In genomic region chr17:1111599-1112443, GRCh38 we compare ENCODE assay signal across 8 cellular contexts.
DNase-seq lines count a peak whose midpoint lies in the region; ATAC-seq, FAIRE-seq and TF ChIP-seq lines count a peak whose summit lies in the region.

No MANE protein-coding gene starts in this region.

- H3K4me1 Mint-ChIP-seq in T-helper 1 cell treated with Interleukin-12 subunit alpha and Interleukin-12 subunit beta and Interleukin-4 antibody, amounts not matched to agents 30 μg/mL and 1 μg/mL, for 36 hours (ENCODE audit: low read depth), result peaks cover 44% of the 10 kb centered on the region
- H3K4me1 Mint-ChIP-seq in T-helper 17 cell (peaks cover 40% of the 10 kb centered on the region), immature natural killer cell (peaks cover 58 to 68% of the 10 kb centered on the region in 2 donors)

- H3K36me3 Mint-ChIP-seq in T-helper 1 cell treated with Interleukin-12 subunit alpha and Interleukin-12 subunit beta and Interleukin-4 antibody, amounts not matched to agents 30 μg/mL and 1 μg/mL, for 36 hours (ENCODE audit: low read depth), result peaks cover 2% of the 10 kb centered on the region
- H3K36me3 Mint-ChIP-seq in T-helper 17 cell (ENCODE audit: low read depth) (no peaks in the 10 kb centered on the region), immature natural killer cell (no peaks in the 10 kb centered on the region)

- TF ChIP-seq EP300 in suprapubic skin (IDR thresholded peaks at IDR 0.05), result no peak

- ATAC-seq in T-helper 17 cell (no peak), GM21515 (IDR thresholded peaks at IDR 0.05; ENCODE audit: unreplicated experiment) (no peak)

- no peaks in the 10 kb centered on the region for H3K27me3 Mint-ChIP-seq in T-helper 1 cell treated with Interleukin-12 subunit alpha and Interleukin-12 subunit beta and Interleukin-4 antibody, amounts not matched to agents 30 μg/mL and 1 μg/mL, for 36 hours (ENCODE audit: low read depth)
- H3K27me3 Mint-ChIP-seq in T-helper 17 cell (no peaks in the 10 kb centered on the region), immature natural killer cell (ENCODE audit: low read depth in 3 of 3) (peaks cover 0 to 13% (median 2%) of the 10 kb centered on the region in 3 donors)

- FAIRE-seq in D721Med (lab: Jason Lieb, UNC), result no peak

- H3K27ac ChIP-seq in suprapubic skin, result peak overlapping the region; percentile 94

- H3K36me3 ChIP-seq in suprapubic skin, result no peaks in the 10 kb centered on the region

- WGBS in suprapubic skin, result 82% methylated on average over 22 of the region's 22 CpGs

- no peak for DNase-seq in T-helper 1 cell
- no peak for DNase-seq in T-helper 17 cell
- no peak for DNase-seq in immature natural killer cell
- no peak for DNase-seq in suprapubic skin (ENCODE audit: low spot score in 2 of 2)
- no peak for DNase-seq in D721Med (ENCODE audit: insufficient read length, low spot score)
- no peak for DNase-seq in erythroblast (lab: John Stamatoyannopoulos, UW)

- peaks cover 67% of the 10 kb centered on the region for H3K4me1 ChIP-seq in suprapubic skin

- H3K9me3 ChIP-seq in T-helper 17 cell (ENCODE audit: control insufficient read depth, low read length, poor library complexity, severe bottlenecking), result no peaks in the 10 kb centered on the region
- no peaks in the 10 kb centered on the region for H3K9me3 ChIP-seq in suprapubic skin

- TF ChIP-seq CTCF in suprapubic skin (IDR thresholded peaks at IDR 0.05) (no peak), D721Med (IDR thresholded peaks at IDR 0.05; ENCODE audit: insufficient read depth, missing control alignments) (no peak)

- H3K9me3 Mint-ChIP-seq in T-helper 1 cell treated with Interleukin-12 subunit alpha and Interleukin-12 subunit beta and Interleukin-4 antibody, amounts not matched to agents 30 μg/mL and 1 μg/mL, for 36 hours, result no peaks in the 10 kb centered on the region
- H3K9me3 Mint-ChIP-seq in immature natural killer cell, result no peaks in the 10 kb centered on the region

- no peaks in the 10 kb centered on the region for H3K27me3 ChIP-seq in suprapubic skin

- no peak overlapping the region for H3K4me3 ChIP-seq in suprapubic skin

- H3K27ac Mint-ChIP-seq in T-helper 1 cell treated with Interleukin-12 subunit alpha and Interleukin-12 subunit beta and Interleukin-4 antibody, amounts not matched to agents 30 μg/mL and 1 μg/mL, for 36 hours, result peak overlapping the region; percentile 67
- H3K27ac Mint-ChIP-seq in T-helper 17 cell (peak overlapping the region; percentile 41), immature natural killer cell (peak overlapping the region in 5 of 6 donors; percentile 61 to 80 (median 77))

- TF ChIP-seq POLR2A in suprapubic skin (IDR thresholded peaks at IDR 0.05) (no peak), erythroblast (IDR thresholded peaks at IDR 0.05; ENCODE audit: low read length) (no peak)

- H3K4me3 Mint-ChIP-seq in T-helper 1 cell treated with Interleukin-12 subunit alpha and Interleukin-12 subunit beta and Interleukin-4 antibody, amounts not matched to agents 30 μg/mL and 1 μg/mL, for 36 hours, result peak overlapping the region; percentile 63
- H3K4me3 Mint-ChIP-seq in T-helper 17 cell, result peak overlapping the region; percentile 90
- H3K4me3 Mint-ChIP-seq in immature natural killer cell, result peak overlapping the region; percentile 32 to 79 (median 68)
